In genomic region chr10:79189853-79190435, GRCh38 we compare ENCODE assay signal across 12 cellular contexts.
DNase-seq lines count a peak whose midpoint lies in the region; ATAC-seq and TF ChIP-seq lines count a peak whose summit lies in the region.
"Had no signal": no experiment of that assay in that cellular context is flagged by ENCODE, and none has a peak within 500 bp of the region (broad histone marks: within the 10 kb centered on the region; RNA-seq: fewer than 3 reads in every experiment).

No MANE protein-coding gene starts in this region.

- no peak overlapping the region for H4K12ac ChIP-seq in trophoblast cell (ENCODE audit: low read depth, low read length)

- H3K4ac ChIP-seq in trophoblast cell (ENCODE audit: low read depth, low read length) = no peak overlapping the region

- peaks cover 4% of the 10 kb centered on the region for H3K79me2 ChIP-seq in trophoblast cell (ENCODE audit: control insufficient read depth, insufficient read depth, low read length, poor library complexity)

- intact Hi-C loops in dorsolateral prefrontal cortex (cut with DNase I) (loop anchor here (5.0 to 10.0 kb wide), 6 partner anchors 33 to 615 kb away; partner anchors contain the start of gene ZMIZ1 (in 1 of the 2)), A673 (cut with micrococcal nuclease; ENCODE audit: unreplicated experiment) (loop anchor here (10.0 kb wide), 2 partner anchors 215 to 345 kb away; no protein-coding TSS in a partner anchor)

- H3K4me2 ChIP-seq in trophoblast cell (ENCODE audit: low read length) = no peak overlapping the region

- peaks cover 12% of the 10 kb centered on the region for H3K79me1 ChIP-seq in trophoblast cell (ENCODE audit: low read length)

- H3K9ac ChIP-seq in trophoblast cell (ENCODE audit: low read length) = no peak overlapping the region

- no peak overlapping the region for H4K8ac ChIP-seq in trophoblast cell (ENCODE audit: low read depth, low read length)

- H3K4me1 ChIP-seq in trophoblast cell (ENCODE audit: control insufficient read depth in 1 of 2, insufficient read depth in 2 of 2, low read length in 2 of 2) (peaks cover 34 to 57% of the 10 kb centered on the region in 2 experiments), A673 (ENCODE audit: insufficient read depth, low read length, poor library complexity, severe bottlenecking) (no peaks in the 10 kb centered on the region)

- peak; percentile 48 for DNase-seq in AG20443 (ENCODE audit: low spot score)
- DNase-seq in LHCN-M2 (ENCODE audit: low read depth) = peak; percentile 86
- DNase-seq in dorsolateral prefrontal cortex = peak in 8 of 10 donors; percentile 51 to 91 (median 79)
- DNase-seq in trophoblast cell = no peak
- DNase-seq in A673 (ENCODE audit: low spot score) = no peak
- DNase-seq in brain microvascular endothelial cell = no peak
- DNase-seq: erythroblast, KG1, nephron progenitor cell had no signal

- H3K14ac ChIP-seq in trophoblast cell (ENCODE audit: low read length) = no peak overlapping the region

- in situ Hi-C loops in brain microvascular endothelial cell (cut with HindIII; ENCODE audit: low pct_ligation_motif_present, low sequenced_read_pairs) = loop anchor here (5.0 kb wide), 1 partner anchor 53 kb away; no protein-coding TSS in a partner anchor

- no peak overlapping the region for H2BK120ac ChIP-seq in trophoblast cell (ENCODE audit: insufficient read depth, low read length, poor library complexity)

- no peak overlapping the region for H2AK5ac ChIP-seq in trophoblast cell (ENCODE audit: low read length)

- no peak for TF ChIP-seq CTCF in dorsolateral prefrontal cortex (IDR thresholded peaks at IDR 0.05 in 54 of 56, conservative IDR thresholded peaks at IDR 0.05 in 2 of 56; ENCODE audit: low read depth in 1 of 56, partially characterized antibody in 56 of 56)
- no peak for TF ChIP-seq CTCF in A673 (conservative IDR thresholded peaks at IDR 0.05; ENCODE audit: low read depth, low read length)
- TF ChIP-seq CTCF in brain microvascular endothelial cell (IDR thresholded peaks at IDR 0.05; ENCODE audit: low read depth, low read length, missing control alignments) = no peak

- peak overlapping the region in 31 of 59 donors; percentile 13 to 83 (median 51) for H3K27ac ChIP-seq in dorsolateral prefrontal cortex
- no peak overlapping the region for H3K27ac ChIP-seq in trophoblast cell (ENCODE audit: low read depth, low read length)
- no peak overlapping the region for H3K27ac ChIP-seq in A673 (ENCODE audit: low read depth, low read length, poor library complexity, severe bottlenecking)
- H3K27ac ChIP-seq in brain microvascular endothelial cell = no peak overlapping the region

- H3K36me3 ChIP-seq in trophoblast cell (ENCODE audit: control insufficient read depth in 1 of 2, insufficient read depth in 2 of 2, low read length in 2 of 2) (peaks cover 33 to 39% of the 10 kb centered on the region in 2 experiments), A673 (ENCODE audit: insufficient read depth, low read length, poor library complexity, severe bottlenecking) (no peaks in the 10 kb centered on the region), brain microvascular endothelial cell (replicated peaks) (peaks cover 2% of the 10 kb centered on the region)

- H3K27me3 ChIP-seq in dorsolateral prefrontal cortex (no peaks in the 10 kb centered on the region), trophoblast cell (ENCODE audit: insufficient read depth, low read length) (no peaks in the 10 kb centered on the region), A673 (replicated peaks; ENCODE audit: insufficient read depth, low read depth, low read length, poor library complexity) (no peaks in the 10 kb centered on the region), brain microvascular endothelial cell (replicated peaks) (no peaks in the 10 kb centered on the region)

- peak overlapping the region; percentile 15 for H2AFZ ChIP-seq in trophoblast cell (ENCODE audit: insufficient read depth, low read length, poor library complexity)

- peak overlapping the region; percentile 15 for H4K91ac ChIP-seq in trophoblast cell (ENCODE audit: low read depth, low read length)

- peak overlapping the region; percentile 72 for H3K18ac ChIP-seq in trophoblast cell (ENCODE audit: low read length)

- H3K9me3 ChIP-seq in trophoblast cell (ENCODE audit: insufficient read depth, low read depth, low read length) (peaks cover 2% of the 10 kb centered on the region), A673 (ENCODE audit: low read depth, low read length, poor library complexity, severe bottlenecking) (no peaks in the 10 kb centered on the region)

- ATAC-seq in HG03135 (IDR thresholded peaks at IDR 0.05; ENCODE audit: unreplicated experiment) (no peak), HG02610 (IDR thresholded peaks at IDR 0.05; ENCODE audit: unreplicated experiment) (no peak)
- ATAC-seq: Panc1 had no signal

- POLR2A ChIA-PET in A673 (lab: Charles Lee; ENCODE audit: low non-redundant PET) = no interaction called here

- WGBS in trophoblast cell (ENCODE audit: extremely low coverage, insufficient coverage, insufficient read length) = no CpG with 5 or more reads among the region's 10 CpGs

- no peak overlapping the region for H3K4me3 ChIP-seq in dorsolateral prefrontal cortex
- H3K4me3 ChIP-seq in trophoblast cell (ENCODE audit: low read depth, low read length) = no peak overlapping the region
- H3K4me3 ChIP-seq in A673 (ENCODE audit: low read depth, low read length, poor library complexity, severe bottlenecking) = no peak overlapping the region
- H3K4me3 ChIP-seq in brain microvascular endothelial cell (ENCODE audit: low read depth, low read length) = no peak overlapping the region

- no peak overlapping the region for H2BK5ac ChIP-seq in trophoblast cell (ENCODE audit: low read depth, low read length, poor library complexity)

- BruUV-seq in A673 (replicated peaks; lab: Mats Ljungman, UMichigan) = no TSS peak

- no peak overlapping the region for H3K23ac ChIP-seq in trophoblast cell (ENCODE audit: low read length)

- H2BK12ac ChIP-seq in trophoblast cell (ENCODE audit: low read length) = no peak overlapping the region

- CTCF ChIA-PET in A673 (lab: Charles Lee) = no interaction called here

Comparison
In these comparisons a context has a peak if more than half of its experiments do, and no peak if none do; other contexts are left out.
1. DNase-seq: peak in AG20443 (single experiment), LHCN-M2 (single experiment) and dorsolateral prefrontal cortex (8 of 10); none in trophoblast cell (0 of 2), A673 (single experiment) and brain microvascular endothelial cell (single experiment).
2. H3K27ac ChIP-seq: peak in dorsolateral prefrontal cortex (31 of 59); none in trophoblast cell (single experiment), A673 (single experiment) and brain microvascular endothelial cell (single experiment).